Comparison of ENCODE assay signal across 26 cellular contexts in genomic region chr12:127120851-127121250, GRCh38.
A peak's percentile ranks its signal among the peaks of the same experiment; 100 is the strongest.
DNase-seq lines count a peak whose midpoint lies in the region; ATAC-seq, FAIRE-seq and TF ChIP-seq lines count a peak whose summit lies in the region.
"Had no signal": no experiment of that assay in that cellular context is flagged by ENCODE, and none has a peak within 500 bp of the region (broad histone marks: within the 10 kb centered on the region; RNA-seq: fewer than 3 reads in every experiment).

No MANE protein-coding gene starts in this region.

- H3K9ac ChIP-seq in K562 (ENCODE audit: insufficient read depth in 1 of 2, low read depth in 2 of 2, low read length in 2 of 2) (no peak overlapping the region), neural cell (ENCODE audit: low read length) (no peak overlapping the region)
- H3K9ac ChIP-seq: BLaER1 had no signal

- TF ChIP-seq EP300 in K562 (IDR thresholded peaks at IDR 0.05; ENCODE audit: low read length) (no peak), neural cell (conservative IDR thresholded peaks at IDR 0.05; ENCODE audit: poor library complexity, severe bottlenecking) (no peak)

- H3K79me2 ChIP-seq in ACC112 (ENCODE audit: control insufficient read depth, insufficient read depth, low read length, unreplicated experiment): no peaks in the 10 kb centered on the region
- H3K79me2 ChIP-seq in K562 (ENCODE audit: control insufficient read depth, insufficient read depth, low read length): peaks cover 2% of the 10 kb centered on the region; the same call in 1 of the 3 replicates
- H3K79me2 ChIP-seq in neural cell (replicated peaks; ENCODE audit: insufficient read depth, low read length): no peaks in the 10 kb centered on the region

- H3K9me3 ChIP-seq in K562 (replicated peaks; ENCODE audit: control insufficient read depth, insufficient read depth, low read depth, low read length) (no peaks in the 10 kb centered on the region), neural cell (ENCODE audit: low read length) (no peaks in the 10 kb centered on the region)
- H3K9me3 ChIP-seq: A549, BE2C, BLaER1 had no signal

- ATAC-seq in K562: 0 out of 3 replicates have a peak, but pooled peaks have one; percentile 18
- ATAC-seq: A549, GM12878 had no signal

- no peak overlapping the region for H3K4me3 ChIP-seq in ACC112 (ENCODE audit: low read depth, low read length)
- no peak overlapping the region for H3K4me3 ChIP-seq in K562
- no peak overlapping the region for H3K4me3 ChIP-seq in neural cell (ENCODE audit: low read length)
- H3K4me3 ChIP-seq: A549, BLaER1, GM12878 had no signal

- no peak for TF ChIP-seq POLR2A in K562 (conservative IDR thresholded peaks at IDR 0.05)

- H3K9me1 ChIP-seq in K562 (ENCODE audit: control insufficient read depth, insufficient read depth, low read length): no peaks in the 10 kb centered on the region

- peak; percentile 69 for FAIRE-seq in K562 (lab: Jason Lieb, UNC)
- FAIRE-seq: A549, GM12878, GM12892, GM18507, GM19239 had no signal

- WGBS in K562 (ENCODE audit: insufficient coverage, low coverage, missing lambda C conversion rate): 48% methylated on average over 3 of the region's 3 CpGs

- CTCF ChIA-PET in K562 (lab: Yijun Ruan, JAX; ENCODE audit: low intra/inter-chr PET ratio): no interaction called here

- POLR2A ChIA-PET in K562 (lab: Yijun Ruan, JAX): no interaction called here

- H3K27me3 ChIP-seq in ACC112 (ENCODE audit: insufficient read depth, low read length) (no peaks in the 10 kb centered on the region), K562 (ENCODE audit: control insufficient read depth in 2 of 2, insufficient read depth in 2 of 2, low read length in 2 of 2) (no peaks in the 10 kb centered on the region), neural cell (ENCODE audit: insufficient read depth, low read depth, low read length) (no peaks in the 10 kb centered on the region)
- H3K27me3 ChIP-seq: BE2C, BLaER1 had no signal

- in situ Hi-C loops in K562 (cut with MboI): no loop called here

- no peaks in the 10 kb centered on the region for H3F3A ChIP-seq in neural cell (ENCODE audit: insufficient read depth, low read length, poor library complexity, severe bottlenecking)

- DNase-seq in K562 (ENCODE audit: extremely low read depth in 1 of 4, low spot score in 3 of 4): peak in 1 of 4 experiments; percentile 38
- no peak for DNase-seq in activated CD4-positive, alpha-beta T cell treated with anti-CD3 and anti-CD28 coated beads for 4 hours
- DNase-seq in SK-N-DZ (ENCODE audit: low spot score): no peak
- DNase-seq: ACHN; BE2C; C1 segment of cervical spinal cord; CD4-positive, alpha-beta memory T cell; CD4-positive, CD25-positive, alpha-beta regulatory T cell; CD8-positive, alpha-beta memory T cell; COR-L47; DMS 273 treated with DMSO at 0.1 percent for 48 hours; DMS153; DMS53; DMS79; DND-41; EL; GDM1 had no signal

- no peaks in the 10 kb centered on the region for H3K9me2 ChIP-seq in neural cell (ENCODE audit: insufficient read depth, low read length)

- H2AFZ ChIP-seq in ACC112 (ENCODE audit: low read length, unreplicated experiment) (peak overlapping the region; percentile 12), K562 (ENCODE audit: low read depth, low read length) (no peak overlapping the region), neural cell (ENCODE audit: low read depth, low read length) (no peak overlapping the region)

- H4K20me1 ChIP-seq in K562 (replicated peaks; ENCODE audit: control insufficient read depth, insufficient read depth, low read length) (0 out of 2 replicates have a peak, but pooled peaks cover 3% of the 10 kb centered on the region), neural cell (ENCODE audit: insufficient read depth) (no peaks in the 10 kb centered on the region)
- H4K20me1 ChIP-seq: BLaER1 had no signal

- H3K4me1 ChIP-seq in ACC112 (ENCODE audit: control insufficient read depth, insufficient read depth, low read length, unreplicated experiment) (peaks cover 8% of the 10 kb centered on the region), K562 (replicated peaks in 1 of 2; ENCODE audit: control insufficient read depth in 2 of 2, insufficient read depth in 2 of 2, low read length in 2 of 2) (peaks cover 5 to 16% of the 10 kb centered on the region in 2 experiments; a peak in 3 of 5 replicates)
- H3K4me1 ChIP-seq: BE2C, BLaER1 had no signal

- no peaks in the 10 kb centered on the region for H3K36me3 ChIP-seq in ACC112 (ENCODE audit: insufficient read depth, low read length)
- peaks cover 37% of the 10 kb centered on the region; the same call in 2 of the 3 replicates for H3K36me3 ChIP-seq in K562 (ENCODE audit: control insufficient read depth, insufficient read depth, low read length)
- no peaks in the 10 kb centered on the region for H3K36me3 ChIP-seq in neural cell (ENCODE audit: insufficient read depth, low read length)
- H3K36me3 ChIP-seq: BE2C, BLaER1 had no signal

- intact Hi-C loops in K562 (cut with micrococcal nuclease): no loop called here

- H3K4me2 ChIP-seq in K562 (ENCODE audit: insufficient read depth, low read length) (no peak overlapping the region), neural cell (ENCODE audit: low read length) (no peak overlapping the region)
- H3K4me2 ChIP-seq: A549, BLaER1 had no signal

- H3K27ac ChIP-seq in ACC112 (ENCODE audit: low read depth, low read length) (no peak overlapping the region), K562 (ENCODE audit: extremely low read depth, low read depth, low read length) (no peak overlapping the region), neural cell (ENCODE audit: low read length) (peak overlapping the region; percentile 77)
- H3K27ac ChIP-seq: 22Rv1, A549, BLaER1 had no signal

- BruUV-seq in K562 (replicated peaks; lab: Mats Ljungman, UMichigan): TSS peak; percentile 35

- TF ChIP-seq CTCF in K562 (IDR thresholded peaks at IDR 0.05 in 2 of 3, conservative IDR thresholded peaks at IDR 0.05 in 1 of 3; ENCODE audit: insufficient read depth in 2 of 3, low read depth in 1 of 3, low read length in 3 of 3) (no peak), neural cell (IDR thresholded peaks at IDR 0.05; ENCODE audit: poor library complexity, severe bottlenecking) (no peak)

- TF ChIP-seq RAD21 in K562 (CRISPR knock-in tag; conservative IDR thresholded peaks at IDR 0.05 in 1 of 2, IDR thresholded peaks at IDR 0.05 in 1 of 2): no peak
- TF ChIP-seq RAD21 in neural cell (conservative IDR thresholded peaks at IDR 0.05): no peak

TF ChIP-seq in K562, 482 proteins besides CTCF, POLR2A, EP300 and RAD21 (continues in another document):
- TF ChIP-seq ZNF316 (IDR thresholded peaks at IDR 0.05) (peak; percentile 94), KAT2B (IDR thresholded peaks at IDR 0.05; ENCODE audit: low read depth, low read length) (no peak)

TF ChIP-seq in neural cell, 6 proteins besides CTCF, POLR2A, EP300 and RAD21:
- no peak for TF ChIP-seq MXI1 (conservative IDR thresholded peaks at IDR 0.05; ENCODE audit: poor library complexity, severe bottlenecking)
- TF ChIP-seq, protein P1, sequence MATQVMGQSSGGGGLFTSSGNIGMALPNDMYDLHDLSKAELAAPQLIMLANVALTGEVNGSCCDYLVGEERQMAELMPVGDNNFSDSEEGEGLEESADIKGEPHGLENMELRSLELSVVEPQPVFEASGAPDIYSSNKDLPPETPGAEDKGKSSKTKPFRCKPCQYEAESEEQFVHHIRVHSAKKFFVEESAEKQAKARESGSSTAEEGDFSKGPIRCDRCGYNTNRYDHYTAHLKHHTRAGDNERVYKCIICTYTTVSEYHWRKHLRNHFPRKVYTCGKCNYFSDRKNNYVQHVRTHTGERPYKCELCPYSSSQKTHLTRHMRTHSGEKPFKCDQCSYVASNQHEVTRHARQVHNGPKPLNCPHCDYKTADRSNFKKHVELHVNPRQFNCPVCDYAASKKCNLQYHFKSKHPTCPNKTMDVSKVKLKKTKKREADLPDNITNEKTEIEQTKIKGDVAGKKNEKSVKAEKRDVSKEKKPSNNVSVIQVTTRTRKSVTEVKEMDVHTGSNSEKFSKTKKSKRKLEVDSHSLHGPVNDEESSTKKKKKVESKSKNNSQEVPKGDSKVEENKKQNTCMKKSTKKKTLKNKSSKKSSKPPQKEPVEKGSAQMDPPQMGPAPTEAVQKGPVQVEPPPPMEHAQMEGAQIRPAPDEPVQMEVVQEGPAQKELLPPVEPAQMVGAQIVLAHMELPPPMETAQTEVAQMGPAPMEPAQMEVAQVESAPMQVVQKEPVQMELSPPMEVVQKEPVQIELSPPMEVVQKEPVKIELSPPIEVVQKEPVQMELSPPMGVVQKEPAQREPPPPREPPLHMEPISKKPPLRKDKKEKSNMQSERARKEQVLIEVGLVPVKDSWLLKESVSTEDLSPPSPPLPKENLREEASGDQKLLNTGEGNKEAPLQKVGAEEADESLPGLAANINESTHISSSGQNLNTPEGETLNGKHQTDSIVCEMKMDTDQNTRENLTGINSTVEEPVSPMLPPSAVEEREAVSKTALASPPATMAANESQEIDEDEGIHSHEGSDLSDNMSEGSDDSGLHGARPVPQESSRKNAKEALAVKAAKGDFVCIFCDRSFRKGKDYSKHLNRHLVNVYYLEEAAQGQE (IDR thresholded peaks at IDR 0.05; ENCODE audit: borderline replicate concordance): no peak
